ENCODE assay signal across 12 cellular contexts in genomic region chrX:110430293-110431076, GRCh38.
"Had no signal": no experiment of that assay in that cellular context is flagged by ENCODE, and none has a peak within 500 bp of the region (broad histone marks: within the 10 kb centered on the region; RNA-seq: fewer than 3 reads in every experiment).

No MANE protein-coding gene starts in this region.

- H3K27ac ChIP-seq: coronary artery, gastrocnemius medialis had no signal

- H3K4me3 ChIP-seq: coronary artery, gastrocnemius medialis had no signal

- H3K9me3 ChIP-seq: gastrocnemius medialis had no signal

- FAIRE-seq: keratinocyte had no signal

- H3K36me3 ChIP-seq: gastrocnemius medialis had no signal

- H3K4me1 ChIP-seq: gastrocnemius medialis had no signal

- H3K27ac Mint-ChIP-seq: activated CD4-positive, alpha-beta memory T cell treated with anti-CD3 and anti-CD28 coated beads, Interleukin-2, amount 10 ng/mL, durations not matched to agents 7 days and 5 days; activated naive CD4-positive, alpha-beta T cell treated with anti-CD3 and anti-CD28 coated beads for 36 hours had no signal

- H3K9me3 Mint-ChIP-seq: activated CD4-positive, alpha-beta memory T cell treated with anti-CD3 and anti-CD28 coated beads, Interleukin-2, amount 10 ng/mL, durations not matched to agents 7 days and 5 days; activated naive CD4-positive, alpha-beta T cell treated with anti-CD3 and anti-CD28 coated beads for 36 hours; neural crest cell had no signal

- H3K4me3 Mint-ChIP-seq: activated CD4-positive, alpha-beta memory T cell treated with anti-CD3 and anti-CD28 coated beads, Interleukin-2, amount 10 ng/mL, durations not matched to agents 7 days and 5 days; activated naive CD4-positive, alpha-beta T cell treated with anti-CD3 and anti-CD28 coated beads for 36 hours; neural crest cell had no signal

- ATAC-seq: gastrocnemius medialis had no signal

- H3K4me1 Mint-ChIP-seq: activated CD4-positive, alpha-beta memory T cell treated with anti-CD3 and anti-CD28 coated beads, Interleukin-2, amount 10 ng/mL, durations not matched to agents 7 days and 5 days had no signal

- DNase-seq: activated CD4-positive, alpha-beta memory T cell treated with anti-CD3 and anti-CD28 coated beads, Interleukin-2, amount 10 ng/mL, durations not matched to agents 7 days and 5 days; activated CD4-positive, CD25-positive, alpha-beta regulatory T cell treated with anti-CD3 and anti-CD28 coated beads, Interleukin-2, amount 50 U/mL, for 72 hours; activated naive CD4-positive, alpha-beta T cell treated with anti-CD3 and anti-CD28 coated beads for 36 hours; effector CD8-positive, alpha-beta T cell; gastrocnemius medialis; mesendoderm; stimulated activated CD4-positive, alpha-beta T cell treated with anti-CD3 and anti-CD28 coated beads, Interleukin-2, amount 100 ng/mL, for 48 hours; stimulated activated naive CD4-positive, alpha-beta T cell treated with Interleukin-2 at 50 U/mL for 16 hours; trophoblast cell had no signal
